In the genomic region with DNA sequence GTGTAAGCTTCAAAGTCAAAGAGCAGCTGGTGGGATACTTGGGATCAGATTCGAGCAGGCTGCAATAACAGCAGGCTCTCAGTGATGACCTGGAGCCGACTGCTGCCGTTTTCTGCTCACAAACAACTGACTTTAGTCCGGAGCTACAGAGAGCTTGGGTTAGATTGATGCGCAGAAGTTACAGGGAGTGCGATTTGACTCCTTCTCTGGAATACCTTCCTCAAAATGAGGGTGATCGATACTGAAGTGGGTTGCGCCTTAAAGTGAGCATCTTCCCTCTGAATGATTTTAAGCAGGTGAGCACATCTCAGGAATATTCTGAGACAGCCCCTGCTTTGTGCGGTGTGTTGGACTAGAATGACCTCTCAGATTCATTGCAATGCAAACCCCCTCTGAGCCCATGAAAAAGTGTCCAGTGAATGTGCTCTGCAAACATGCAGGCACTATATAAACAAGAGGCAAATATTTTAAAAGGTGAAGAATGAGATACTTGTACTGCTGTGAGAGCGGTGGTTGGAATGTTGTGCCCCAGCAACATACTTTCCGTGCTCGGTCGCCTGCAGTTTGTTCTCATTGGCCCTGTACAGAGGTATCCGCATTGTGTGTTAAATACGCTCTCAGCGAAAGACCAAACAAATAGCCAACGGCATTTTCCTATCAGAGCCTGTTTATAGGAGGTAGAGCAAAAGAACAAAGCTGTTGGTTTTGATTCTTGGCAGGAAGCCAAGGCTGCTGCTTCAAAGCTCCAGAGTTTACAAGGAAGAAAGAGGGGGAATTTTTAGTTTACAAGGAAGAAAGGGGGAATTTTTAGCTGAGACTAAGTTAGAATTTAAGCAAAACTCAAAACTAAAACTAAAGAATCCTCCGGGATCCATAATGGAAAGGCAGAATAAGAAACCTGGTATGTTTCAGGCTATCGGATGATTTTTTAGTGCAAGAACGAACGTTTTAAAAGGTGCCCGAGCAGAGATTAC, we compare ENCODE assay signal across 1 cellular context.
TF ChIP-seq lines count a peak whose summit lies in the region.

No MANE protein-coding gene starts in this region.

TF ChIP-seq in HepG2, 621 proteins besides CTCF, POLR2A, EP300 and RAD21 (continued from another document and continues in another):
- TF ChIP-seq AFF4 (CRISPR knock-in tag; IDR thresholded peaks at IDR 0.05) (no peak), ZFX (CRISPR knock-in tag; IDR thresholded peaks at IDR 0.05; ENCODE audit: low read depth) (no peak; the same call in 1 of the 2 replicates), ZXDC (CRISPR knock-in tag; IDR thresholded peaks at IDR 0.05) (peak; percentile 87; the same call in 1 of the 2 replicates), SOX13 (IDR thresholded peaks at IDR 0.05) (peak; percentile 82; the same call in 1 of the 2 replicates), SOX13 (CRISPR knock-in tag; conservative IDR thresholded peaks at IDR 0.05 in 1 of 2, IDR thresholded peaks at IDR 0.05 in 1 of 2) (peak in 1 of 2 experiments; percentile 94; a peak in 3 of 4 replicates), NKX3-1 (CRISPR knock-in tag; IDR thresholded peaks at IDR 0.05) (peak; percentile 92), HMG20A (CRISPR knock-in tag; IDR thresholded peaks at IDR 0.05; ENCODE audit: borderline replicate concordance) (peak; percentile 93; the same call in 1 of the 2 replicates), ZNF496 (CRISPR knock-in tag; IDR thresholded peaks at IDR 0.05; ENCODE audit: insufficient replicate concordance) (no peak), SNAPC2 (CRISPR knock-in tag; IDR thresholded peaks at IDR 0.05) (0 out of 2 replicates have a peak, but pooled peaks have one; percentile 77), PLRG1 (conservative IDR thresholded peaks at IDR 0.05) (no peak), NAIF1 (CRISPR knock-in tag; IDR thresholded peaks at IDR 0.05; ENCODE audit: borderline replicate concordance) (peak; percentile 94), ZNF674 (CRISPR knock-in tag; IDR thresholded peaks at IDR 0.05; ENCODE audit: low read depth) (no peak), RXRB (CRISPR knock-in tag; IDR thresholded peaks at IDR 0.05; ENCODE audit: borderline replicate concordance) (peak; percentile 98), GFI1 (CRISPR knock-in tag; IDR thresholded peaks at IDR 0.05; ENCODE audit: borderline replicate concordance) (peak; percentile 93), ZFY (CRISPR knock-in tag; IDR thresholded peaks at IDR 0.05) (peak; percentile 53), CHD2 (IDR thresholded peaks at IDR 0.05; ENCODE audit: low read depth, low read length) (peak; percentile 34; the same call in 1 of the 2 replicates), HIVEP1 (CRISPR knock-in tag; IDR thresholded peaks at IDR 0.05) (no peak), THAP7 (CRISPR knock-in tag; IDR thresholded peaks at IDR 0.05) (0 out of 2 replicates have a peak, but pooled peaks have one; percentile 68), ZNF609 (CRISPR knock-in tag; IDR thresholded peaks at IDR 0.05; ENCODE audit: borderline replicate concordance) (peak; percentile 78; the same call in 1 of the 2 replicates), GABPA (IDR thresholded peaks at IDR 0.05; ENCODE audit: low read depth, low read length) (no peak), GABPA (CRISPR knock-in tag; IDR thresholded peaks at IDR 0.05; ENCODE audit: low read depth) (peak; percentile 17; the same call in 1 of the 2 replicates), THAP8 (CRISPR knock-in tag; IDR thresholded peaks at IDR 0.05; ENCODE audit: borderline replicate concordance) (no peak), KDM4B (CRISPR knock-in tag; IDR thresholded peaks at IDR 0.05) (peak; percentile 66), ZNF558 (CRISPR knock-in tag; IDR thresholded peaks at IDR 0.05; ENCODE audit: borderline replicate concordance) (peak; percentile 58; the same call in 1 of the 2 replicates), XRCC5 (optimal IDR thresholded peaks at IDR 0.05; ENCODE audit: low read length) (peak; percentile 63), FOSL1 (CRISPR knock-in tag; IDR thresholded peaks at IDR 0.05; ENCODE audit: borderline replicate concordance) (peak; percentile 72; the same call in 1 of the 2 replicates), ETV5 (CRISPR knock-in tag; IDR thresholded peaks at IDR 0.05; ENCODE audit: borderline replicate concordance) (peak; percentile 31; the same call in 1 of the 2 replicates), ZNF362 (CRISPR knock-in tag; IDR thresholded peaks at IDR 0.05; ENCODE audit: borderline replicate concordance) (peak; percentile 79; the same call in 1 of the 2 replicates), MLLT10 (CRISPR knock-in tag; IDR thresholded peaks at IDR 0.05) (0 out of 2 replicates have a peak, but pooled peaks have one; percentile 71), ZBTB7A (CRISPR knock-in tag; IDR thresholded peaks at IDR 0.05) (no peak), MBNL3 (CRISPR knock-in tag; conservative IDR thresholded peaks at IDR 0.05) (no peak), ZNF138 (CRISPR knock-in tag; IDR thresholded peaks at IDR 0.05; ENCODE audit: low read depth) (no peak), HOXA5 (CRISPR knock-in tag; IDR thresholded peaks at IDR 0.05) (peak; percentile 84), TCF7 (IDR thresholded peaks at IDR 0.05; ENCODE audit: low read depth) (peak; percentile 82)
- TF ChIP-seq, protein P1, sequence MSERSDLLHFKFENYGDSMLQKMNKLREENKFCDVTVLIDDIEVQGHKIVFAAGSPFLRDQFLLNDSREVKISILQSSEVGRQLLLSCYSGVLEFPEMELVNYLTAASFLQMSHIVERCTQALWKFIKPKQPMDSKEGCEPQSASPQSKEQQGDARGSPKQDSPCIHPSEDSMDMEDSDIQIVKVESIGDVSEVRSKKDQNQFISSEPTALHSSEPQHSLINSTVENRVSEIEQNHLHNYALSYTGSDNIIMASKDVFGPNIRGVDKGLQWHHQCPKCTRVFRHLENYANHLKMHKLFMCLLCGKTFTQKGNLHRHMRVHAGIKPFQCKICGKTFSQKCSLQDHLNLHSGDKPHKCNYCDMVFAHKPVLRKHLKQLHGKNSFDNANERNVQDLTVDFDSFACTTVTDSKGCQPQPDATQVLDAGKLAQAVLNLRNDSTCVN (CRISPR knock-in tag; IDR thresholded peaks at IDR 0.05; ENCODE audit: borderline replicate concordance), result 0 out of 2 replicates have a peak, but pooled peaks have one; percentile 37
- TF ChIP-seq, protein P2, sequence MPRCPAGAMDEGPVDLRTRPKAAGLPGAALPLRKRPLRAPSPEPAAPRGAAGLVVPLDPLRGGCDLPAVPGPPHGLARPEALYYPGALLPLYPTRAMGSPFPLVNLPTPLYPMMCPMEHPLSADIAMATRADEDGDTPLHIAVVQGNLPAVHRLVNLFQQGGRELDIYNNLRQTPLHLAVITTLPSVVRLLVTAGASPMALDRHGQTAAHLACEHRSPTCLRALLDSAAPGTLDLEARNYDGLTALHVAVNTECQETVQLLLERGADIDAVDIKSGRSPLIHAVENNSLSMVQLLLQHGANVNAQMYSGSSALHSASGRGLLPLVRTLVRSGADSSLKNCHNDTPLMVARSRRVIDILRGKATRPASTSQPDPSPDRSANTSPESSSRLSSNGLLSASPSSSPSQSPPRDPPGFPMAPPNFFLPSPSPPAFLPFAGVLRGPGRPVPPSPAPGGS (CRISPR knock-in tag; IDR thresholded peaks at IDR 0.05), result no peak
- TF ChIP-seq, protein P3, sequence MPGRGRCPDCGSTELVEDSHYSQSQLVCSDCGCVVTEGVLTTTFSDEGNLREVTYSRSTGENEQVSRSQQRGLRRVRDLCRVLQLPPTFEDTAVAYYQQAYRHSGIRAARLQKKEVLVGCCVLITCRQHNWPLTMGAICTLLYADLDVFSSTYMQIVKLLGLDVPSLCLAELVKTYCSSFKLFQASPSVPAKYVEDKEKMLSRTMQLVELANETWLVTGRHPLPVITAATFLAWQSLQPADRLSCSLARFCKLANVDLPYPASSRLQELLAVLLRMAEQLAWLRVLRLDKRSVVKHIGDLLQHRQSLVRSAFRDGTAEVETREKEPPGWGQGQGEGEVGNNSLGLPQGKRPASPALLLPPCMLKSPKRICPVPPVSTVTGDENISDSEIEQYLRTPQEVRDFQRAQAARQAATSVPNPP (CRISPR knock-in tag; IDR thresholded peaks at IDR 0.05), result peak; percentile 94
